Comparison of ENCODE assay signal across 27 cellular contexts in the genomic region with DNA sequence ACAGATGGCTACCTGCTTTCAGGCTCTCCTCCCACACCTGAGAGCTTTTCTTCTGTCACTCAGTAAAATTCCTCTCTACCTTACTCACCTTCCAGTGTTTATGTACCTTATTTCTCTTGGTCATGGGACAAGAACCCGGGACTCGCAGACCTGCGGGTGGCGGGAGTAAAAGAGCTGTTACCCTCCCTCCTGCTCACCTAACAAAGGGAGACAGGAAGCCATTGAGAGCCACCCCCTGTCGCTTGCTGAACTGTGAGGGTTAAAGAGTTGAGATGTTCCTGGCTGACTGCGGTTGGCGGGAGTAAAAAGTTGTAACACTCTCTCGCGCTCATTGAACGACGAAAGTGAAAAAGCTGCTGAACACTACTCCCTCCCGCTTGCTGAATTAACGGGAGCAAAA.
"Had no signal": no experiment of that assay in that cellular context is flagged by ENCODE, and none has a peak within 500 bp of the region (broad histone marks: within the 10 kb centered on the region; RNA-seq: fewer than 3 reads in every experiment).

No MANE protein-coding gene starts in this region.

- H3K27me3 Mint-ChIP-seq: naive thymus-derived CD4-positive, alpha-beta T cell had no signal

- H3K9me3 Mint-ChIP-seq: nephron had no signal

- H3K79me2 ChIP-seq: hepatocyte had no signal

- H3K4me3 Mint-ChIP-seq: immature natural killer cell; naive thymus-derived CD4-positive, alpha-beta T cell; nephron; stimulated activated effector memory CD8-positive, alpha-beta T cell treated with anti-CD3 and anti-CD28 coated beads, Interleukin-12 subunit alpha, Interleukin-12 subunit beta, amount 100 ng/mL, for 72 hours had no signal

- H3K4me1 Mint-ChIP-seq: immature natural killer cell; naive thymus-derived CD4-positive, alpha-beta T cell; nephron; stimulated activated effector memory CD8-positive, alpha-beta T cell treated with anti-CD3 and anti-CD28 coated beads, Interleukin-12 subunit alpha, Interleukin-12 subunit beta, amount 100 ng/mL, for 72 hours had no signal

- H2AFZ ChIP-seq: hepatocyte had no signal

- H3K4me2 ChIP-seq: hepatocyte had no signal

- DNase-seq: effector CD4-positive, alpha-beta T cell; foreskin fibroblast; gastrocnemius medialis; head of caudate nucleus; immature natural killer cell; mesendoderm; midbrain; naive thymus-derived CD4-positive, alpha-beta T cell; occipital lobe; ovary; psoas muscle; sigmoid colon; stimulated activated CD4-positive, alpha-beta T cell treated with anti-CD3 and anti-CD28 coated beads, Interleukin-2, amount 100 ng/mL, for 24 hours; stimulated activated CD4-positive, alpha-beta T cell treated with anti-CD3 and anti-CD28 coated beads, Interleukin-4, amount 100 ng/mL, for 24 hours; stimulated activated naive CD4-positive, alpha-beta T cell treated with Interleukin-2 at 50 U/mL for 16 hours; stomach; thyroid gland; upper lobe of right lung; uterus had no signal

- H3K36me3 Mint-ChIP-seq: immature natural killer cell; stimulated activated effector memory CD8-positive, alpha-beta T cell treated with anti-CD3 and anti-CD28 coated beads, Interleukin-12 subunit alpha, Interleukin-12 subunit beta, amount 100 ng/mL, for 72 hours had no signal

- H3K27me3 ChIP-seq: gastrocnemius medialis, hepatocyte, ovary, sigmoid colon, stomach, thyroid gland, upper lobe of right lung, uterus had no signal

- ATAC-seq: esophagus mucosa; gastrocnemius medialis; left lobe of liver; naive thymus-derived CD4-positive, alpha-beta T cell; psoas muscle; right cardiac atrium; stimulated activated effector memory CD8-positive, alpha-beta T cell treated with anti-CD3 and anti-CD28 coated beads, Interleukin-12 subunit alpha, Interleukin-12 subunit beta, amount 100 ng/mL, for 72 hours; upper lobe of right lung had no signal

- H3K4me1 ChIP-seq: gastrocnemius medialis, psoas muscle, sigmoid colon, stomach, thyroid gland, upper lobe of right lung, uterus had no signal

- H3K9me3 ChIP-seq: gastrocnemius medialis, ovary, psoas muscle, sigmoid colon, stomach, thyroid gland, upper lobe of right lung, uterus had no signal

- H3K4me3 ChIP-seq: coronary artery, gastrocnemius medialis, hepatocyte, ovary, psoas muscle, sigmoid colon, stomach, thyroid gland, upper lobe of right lung, uterus had no signal

- H3K27ac ChIP-seq: coronary artery, epithelial cell of prostate, gastrocnemius medialis, hepatocyte, ovary, psoas muscle, sigmoid colon, stomach, thyroid gland, upper lobe of right lung, uterus had no signal

- H3K36me3 ChIP-seq: gastrocnemius medialis, ovary, sigmoid colon, stomach, thyroid gland, upper lobe of right lung, uterus had no signal

- H3K27ac Mint-ChIP-seq: immature natural killer cell; naive thymus-derived CD4-positive, alpha-beta T cell; nephron; stimulated activated effector memory CD8-positive, alpha-beta T cell treated with anti-CD3 and anti-CD28 coated beads, Interleukin-12 subunit alpha, Interleukin-12 subunit beta, amount 100 ng/mL, for 72 hours had no signal
